In the genomic region with DNA sequence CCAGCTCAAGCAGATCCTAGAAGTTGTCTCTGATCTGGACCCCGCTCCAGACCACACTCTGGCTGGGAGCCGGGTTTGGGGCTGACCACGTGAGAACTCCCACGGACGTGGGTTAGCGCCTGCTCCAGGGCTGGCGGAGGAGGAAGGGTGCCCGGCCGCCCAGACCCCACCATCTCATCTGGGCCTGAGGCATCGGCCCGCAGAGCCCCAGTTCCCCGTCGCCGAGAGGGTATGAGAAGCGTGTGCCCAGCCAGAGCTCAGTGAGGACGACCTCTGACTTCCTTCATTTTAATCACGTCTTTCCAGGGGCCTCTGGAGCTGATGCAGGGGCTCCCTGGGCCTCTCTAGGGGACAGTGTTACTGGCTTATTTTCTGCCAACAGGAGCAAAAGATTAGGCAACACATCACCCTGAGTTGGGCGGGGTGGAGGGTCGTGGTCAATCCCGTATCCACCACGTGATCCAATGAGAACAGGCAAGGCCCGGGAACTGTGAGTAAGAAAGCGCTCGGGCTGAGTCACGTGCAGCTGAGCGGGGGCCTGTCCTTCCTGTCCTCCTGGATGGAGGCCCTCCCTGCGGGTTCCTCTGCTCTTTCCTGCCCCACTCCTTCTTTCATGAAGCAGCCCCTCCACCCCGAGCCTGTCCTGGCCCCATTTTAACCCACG, we compare ENCODE assay signal across 1 cellular context.
TF ChIP-seq lines count a peak whose summit lies in the region.

No MANE protein-coding gene starts in this region.

TF ChIP-seq in GM12878, 131 proteins besides CTCF, POLR2A, EP300 and RAD21 (continued from another document):
- TF ChIP-seq ZBTB11 (CRISPR knock-in tag; IDR thresholded peaks at IDR 0.05) (no peak), SP1 (IDR thresholded peaks at IDR 0.05; ENCODE audit: low read depth, low read length) (no peak), EZH2 (IDR thresholded peaks at IDR 0.05; ENCODE audit: borderline replicate concordance, control insufficient read depth, low read depth, low read length) (no peak), ZNF622 (IDR thresholded peaks at IDR 0.05) (no peak), STAT1 (conservative IDR thresholded peaks at IDR 0.05) (no peak), NRF1 (conservative IDR thresholded peaks at IDR 0.05; ENCODE audit: low read depth, low read length) (no peak)
